ENCODE assay signal across 24 cellular contexts in the genomic region with DNA sequence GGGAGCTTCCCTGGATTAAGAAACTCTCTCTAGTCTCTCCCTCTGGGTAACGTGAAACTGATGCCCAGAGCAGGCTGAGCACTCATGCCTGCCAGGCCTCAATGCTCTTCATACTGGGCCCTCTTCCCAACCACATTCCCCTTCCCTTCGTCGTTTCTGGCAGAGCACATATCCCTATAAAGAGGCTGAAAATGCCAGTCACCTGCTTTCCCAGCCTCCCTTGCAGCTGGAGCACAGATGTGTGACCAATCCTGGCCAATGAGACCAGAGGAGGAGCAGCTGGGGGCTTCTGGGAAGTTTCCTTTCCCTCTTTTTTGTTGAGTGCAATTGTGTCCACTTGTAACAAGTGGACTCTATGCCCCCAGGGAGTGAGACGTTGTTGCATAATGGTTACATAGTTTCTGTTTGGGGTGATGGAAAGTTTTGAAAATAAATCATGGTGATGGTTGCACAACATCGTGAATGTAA. TPM values are rescaled to one million over a fixed set of nuclear protein-coding genes. Genes with fewer than 3 reads are reported as not detected.
DNase-seq lines count a peak whose midpoint lies in the region; ATAC-seq and TF ChIP-seq lines count a peak whose summit lies in the region.
"Had no signal": no experiment of that assay in that cellular context is flagged by ENCODE, and none has a peak within 500 bp of the region (broad histone marks: within the 10 kb centered on the region; RNA-seq: fewer than 3 reads in every experiment).

No MANE protein-coding gene starts in this region.

- no peak for ATAC-seq in HG03280 (IDR thresholded peaks at IDR 0.05; ENCODE audit: unreplicated experiment)
- ATAC-seq: K562 had no signal

- no peak overlapping the region for H3K4me3 Mint-ChIP-seq in activated CD4-positive, alpha-beta T cell treated with anti-CD3 and anti-CD28 coated beads, Interleukin-2, amount 10 ng/mL, durations not matched to agents 24 days and 14 days
- H3K4me3 Mint-ChIP-seq: activated naive CD8-positive, alpha-beta T cell; brain; naive B cell; type B pancreatic cell had no signal

- H2AFZ ChIP-seq in mesenchymal stem cell (ENCODE audit: low read depth, low read length): no peak overlapping the region

- H4K8ac ChIP-seq in mesenchymal stem cell (ENCODE audit: low read length): no peak overlapping the region

- H3K23ac ChIP-seq in mesenchymal stem cell (ENCODE audit: low read length in 2 of 2): no peak overlapping the region

- peaks cover 4% of the 10 kb centered on the region for H3K27me3 Mint-ChIP-seq in activated CD4-positive, alpha-beta T cell treated with anti-CD3 and anti-CD28 coated beads, Interleukin-2, amount 10 ng/mL, durations not matched to agents 24 days and 14 days

- no peak overlapping the region for H3K9ac ChIP-seq in mesenchymal stem cell (ENCODE audit: low read length)

- H3K27ac Mint-ChIP-seq in activated CD4-positive, alpha-beta T cell treated with anti-CD3 and anti-CD28 coated beads, Interleukin-2, amount 10 ng/mL, durations not matched to agents 24 days and 14 days: no peak overlapping the region
- H3K27ac Mint-ChIP-seq: activated naive CD8-positive, alpha-beta T cell; brain; type B pancreatic cell had no signal

- intact Hi-C loops in activated CD4-positive, alpha-beta T cell treated with anti-CD3 and anti-CD28 coated beads, Interleukin-2, amount 10 ng/mL, durations not matched to agents 24 days and 14 days (cut with micrococcal nuclease): no loop called here

- no peak overlapping the region for H4K91ac ChIP-seq in mesenchymal stem cell (ENCODE audit: low read length)

- 86% methylated on average over 4 of the region's 5 CpGs for WGBS in mesenchymal stem cell

- H2BK15ac ChIP-seq in mesenchymal stem cell (ENCODE audit: low read depth, poor library complexity, severe bottlenecking): no peak overlapping the region

- peak overlapping the region in 1 of 2 experiments; percentile 21 for H3K18ac ChIP-seq in mesenchymal stem cell (ENCODE audit: low read depth in 1 of 2, low read length in 2 of 2)

- H3K36me3 Mint-ChIP-seq in activated CD4-positive, alpha-beta T cell treated with anti-CD3 and anti-CD28 coated beads, Interleukin-2, amount 10 ng/mL, durations not matched to agents 24 days and 14 days (ENCODE audit: low read depth): no peaks in the 10 kb centered on the region
- H3K36me3 Mint-ChIP-seq: brain, naive B cell, type B pancreatic cell had no signal

- H3K27ac ChIP-seq in mesenchymal stem cell (ENCODE audit: low read length, poor library complexity, severe bottlenecking): no peak overlapping the region
- H3K27ac ChIP-seq: RWPE1 had no signal

- in situ Hi-C loops in GM13977 (cut with MboI; ENCODE audit: low pct_unique_long_range_greater_than_20kb, low sequenced_read_pairs, unreplicated experiment): no loop called here

- peaks cover 1% of the 10 kb centered on the region for H3K9me3 ChIP-seq in mesenchymal stem cell (ENCODE audit: control insufficient read depth, low read length)

- H3K4me3 ChIP-seq in fibroblast of villous mesenchyme (ENCODE audit: low read depth, low read length) (no peak overlapping the region), mesenchymal stem cell (ENCODE audit: insufficient read depth in 1 of 2, low read depth in 1 of 2, low read length in 2 of 2) (no peak overlapping the region)
- H3K4me3 ChIP-seq: K562 had no signal

- H3K27me3 ChIP-seq in mesenchymal stem cell (ENCODE audit: control insufficient read depth in 1 of 2, insufficient read depth in 1 of 2, low read length in 2 of 2): no peaks in the 10 kb centered on the region

- H3K4me1 Mint-ChIP-seq in activated CD4-positive, alpha-beta T cell treated with anti-CD3 and anti-CD28 coated beads, Interleukin-2, amount 10 ng/mL, durations not matched to agents 24 days and 14 days: no peaks in the 10 kb centered on the region
- H3K4me1 Mint-ChIP-seq: naive B cell had no signal

- H3K36me3 ChIP-seq in mesenchymal stem cell (ENCODE audit: control insufficient read depth in 1 of 2, insufficient read depth in 2 of 2, low read depth in 1 of 2, low read length in 2 of 2): no peaks in the 10 kb centered on the region

- peak; percentile 23 for DNase-seq in GM04503 (ENCODE audit: low read depth)
- DNase-seq in RPMI7951 (ENCODE audit: low read depth): peak; percentile 36
- peak; percentile 31 for DNase-seq in fibroblast of villous mesenchyme (ENCODE audit: low read depth)
- DNase-seq in mesenchymal stem cell: peak; percentile 11
- no peak for DNase-seq in GM13977 (ENCODE audit: low spot score)
- no peak for DNase-seq in GM19238 (ENCODE audit: insufficient read length, low spot score)
- DNase-seq in activated CD4-positive, alpha-beta T cell treated with anti-CD3 and anti-CD28 coated beads, Interleukin-2, amount 10 ng/mL, durations not matched to agents 24 days and 14 days: no peak
- DNase-seq: activated CD4-positive, alpha-beta T cell treated with anti-CD3 and anti-CD28 coated beads for 1 hour; COR-L47; head of caudate nucleus; naive B cell; NCI-H2029; NK-92 treated with Interleukin-12 subunit alpha and Interleukin-12 subunit beta, amount 100 ng/mL, for 24 hours; stimulated activated CD4-positive, alpha-beta T cell treated with anti-CD3 and anti-CD28 coated beads, Interleukin-1b, Interleukin-23, amount 100 ng/mL, for 48 hours; stimulated activated naive CD4-positive, alpha-beta T cell treated with Interleukin-2 at 50 U/mL for 16 hours had no signal

- no peak overlapping the region for H3K4ac ChIP-seq in mesenchymal stem cell (ENCODE audit: low read depth in 1 of 2, low read length in 2 of 2)

- no peak overlapping the region for H2BK12ac ChIP-seq in mesenchymal stem cell (ENCODE audit: low read length in 2 of 2)

- H2AK5ac ChIP-seq in mesenchymal stem cell (ENCODE audit: low read length, severe bottlenecking): no peak overlapping the region

- H2BK120ac ChIP-seq in mesenchymal stem cell (ENCODE audit: low read depth, low read length): no peak overlapping the region

- no peaks in the 10 kb centered on the region for H3K9me3 Mint-ChIP-seq in activated CD4-positive, alpha-beta T cell treated with anti-CD3 and anti-CD28 coated beads, Interleukin-2, amount 10 ng/mL, durations not matched to agents 24 days and 14 days
- H3K9me3 Mint-ChIP-seq: type B pancreatic cell had no signal

- TF ChIP-seq CTCF in fibroblast of villous mesenchyme (IDR thresholded peaks at IDR 0.05; ENCODE audit: insufficient read depth, low read depth, low read length) (no peak), GM13977 (IDR thresholded peaks at IDR 0.05; ENCODE audit: extremely low read depth, insufficient read depth, missing control alignments) (no peak)

- no peak overlapping the region for H3K4me2 ChIP-seq in mesenchymal stem cell (ENCODE audit: low read length, poor library complexity, severe bottlenecking)

- no peak overlapping the region for H2BK5ac ChIP-seq in mesenchymal stem cell (ENCODE audit: low read depth, low read length, poor library complexity, severe bottlenecking)

- H3K79me1 ChIP-seq in mesenchymal stem cell (replicated peaks; ENCODE audit: low read length, poor library complexity, severe bottlenecking): no peaks in the 10 kb centered on the region

- peak overlapping the region in 1 of 2 experiments; percentile 3 for H3K14ac ChIP-seq in mesenchymal stem cell (ENCODE audit: low read length in 2 of 2)

- H3K4me1 ChIP-seq in mesenchymal stem cell (ENCODE audit: control insufficient read depth, insufficient read depth, low read depth, low read length): peaks cover 3% of the 10 kb centered on the region

RNA-seq across cellular contexts. Expression of gene SMIM23, which starts 30.2 kb away (rescaled TPM):
- total RNA-seq in RPMI7951 (2014; rRNA removed; shearing (Covaris generic)): not detected in 2 replicates
- total RNA-seq in fibroblast of villous mesenchyme: not detected in 2 replicates
- not detected for polyA plus RNA-seq in mesenchymal stem cell (2013, experiment 1 of 2)
- not detected for polyA plus RNA-seq in mesenchymal stem cell (2013, experiment 2 of 2)
- not detected in 2 replicates for total RNA-seq in activated CD4-positive, alpha-beta T cell treated with anti-CD3 and anti-CD28 coated beads, Interleukin-2, amount 10 ng/mL, durations not matched to agents 24 days and 14 days
- total RNA-seq: H1, K562, NCI-H460, omental fat pad had no signal
- polyA plus RNA-seq: H1, K562 had no signal

Comparison
In these comparisons a context has a peak if more than half of its experiments do, and no peak if none do; other contexts are left out.
1. DNase-seq: peak in GM04503 (single experiment), RPMI7951 (single experiment), fibroblast of villous mesenchyme (single experiment) and mesenchymal stem cell (single experiment); none in GM13977 (single experiment), GM19238 (single experiment) and activated CD4-positive, alpha-beta T cell treated with anti-CD3 and anti-CD28 coated beads, Interleukin-2, amount 10 ng/mL, durations not matched to agents 24 days and 14 days (single experiment).